Comparison of ENCODE assay signal across 8 cellular contexts in genomic region chr10:43128958-43129706, GRCh38. TPM values are rescaled to one million over a fixed set of nuclear protein-coding genes. Genes with fewer than 3 reads are reported as not detected.
DNase-seq lines count a peak whose midpoint lies in the region; ATAC-seq and TF ChIP-seq lines count a peak whose summit lies in the region.

No MANE protein-coding gene starts in this region.

- CTCF ChIA-PET in AG04449 (lab: Yijun Ruan, JAX): interaction anchor here (1.3 kb wide), 1 partner anchor 9 kb away, joined by 5 read pairs; the partner anchor contains the start of gene CSGALNACT2

- no peaks in the 10 kb centered on the region; the same call in 1 of the 2 replicates for H3K27me3 ChIP-seq in BE2C

- peaks cover 63% of the 10 kb centered on the region for H3K36me3 ChIP-seq in BE2C

- H3K4me1 ChIP-seq in BE2C: no peaks in the 10 kb centered on the region

- POLR2A ChIA-PET in AG04449 (lab: Yijun Ruan, JAX): interaction anchor here (0.9 to 1.2 kb wide), 2 partner anchors 9 to 10 kb away, joined by 3 to 9 read pairs; partner anchors contain the start of gene CSGALNACT2

- peak; percentile 95 for DNase-seq in AG04449 (ENCODE audit: low read depth, low spot score)
- DNase-seq in RPMI8226: peak; percentile 24
- peak; percentile 72 for DNase-seq in epithelial cell of esophagus (ENCODE audit: low read depth)
- DNase-seq in smooth muscle cell of the brain vasculature (ENCODE audit: low read depth, low spot score): peak; percentile 81
- no peak for DNase-seq in BE2C
- DNase-seq in NCI-H146 (lab: John Stamatoyannopoulos, UW): no peak

- TF ChIP-seq CTCF in AG04449 (IDR thresholded peaks at IDR 0.05; ENCODE audit: insufficient read depth, low read length, missing control alignments): no peak
- TF ChIP-seq CTCF in epithelial cell of esophagus (IDR thresholded peaks at IDR 0.05; ENCODE audit: insufficient read depth, low read depth, low read length, missing control alignments): no peak
- TF ChIP-seq CTCF in BE2C (IDR thresholded peaks at IDR 0.05; ENCODE audit: low read depth, low read length): no peak

- ATAC-seq in GM18519 (IDR thresholded peaks at IDR 0.05; ENCODE audit: low FRiP score, unreplicated experiment) (peak; percentile 75), HG03025 (IDR thresholded peaks at IDR 0.05; ENCODE audit: low FRiP score, unreplicated experiment) (peak; percentile 53)

- H3K4me3 ChIP-seq in AG04449 (ENCODE audit: low read depth, low read length) (0 out of 2 replicates have a peak overlapping the region, but pooled peaks have one; percentile 8), epithelial cell of esophagus (ENCODE audit: low read length) (no peak overlapping the region), BE2C (ENCODE audit: low read depth, low read length) (no peak overlapping the region)

- no peaks in the 10 kb centered on the region for H3K9me3 ChIP-seq in BE2C

RNA-seq across cellular contexts. Expression of gene CSGALNACT2, which starts 9.1 kb away (rescaled TPM):
- 19.2 TPM for polyA plus RNA-seq in BE2C (2012; ENCODE audit: insufficient read depth, insufficient read length, low read depth)

RNA-seq across cellular contexts. Expression of gene RET, which starts 52.3 kb away (rescaled TPM):
- 310 TPM for polyA plus RNA-seq in BE2C (2012; ENCODE audit: insufficient read depth, insufficient read length, low read depth)

Comparison
In these comparisons a context has a peak if more than half of its experiments do, and no peak if none do; other contexts are left out.
1. DNase-seq: peak in AG04449 (single experiment), RPMI8226 (single experiment), epithelial cell of esophagus (single experiment) and smooth muscle cell of the brain vasculature (single experiment); none in BE2C (single experiment) and NCI-H146 (single experiment).